ENCODE assay signal across 20 cellular contexts in the genomic region with DNA sequence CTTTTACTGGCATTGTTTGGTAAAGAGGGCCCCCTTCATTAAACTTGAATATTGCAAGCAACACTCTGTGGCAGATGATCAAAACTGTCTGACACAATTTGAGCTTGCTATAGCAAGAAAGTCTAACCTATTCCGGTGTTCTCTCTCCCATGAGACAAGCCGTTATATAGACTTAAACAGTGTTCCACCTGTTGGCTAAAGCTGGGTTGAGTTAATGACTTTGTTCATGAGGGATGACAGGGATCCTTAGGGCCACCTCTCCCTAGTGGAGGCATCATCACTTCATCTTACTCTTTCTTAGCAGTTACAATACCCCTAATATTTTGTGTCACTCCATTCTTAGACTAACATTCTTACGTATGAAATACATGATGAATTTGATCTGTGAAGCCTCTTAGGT. TPM values are rescaled to one million over a fixed set of nuclear protein-coding genes. Genes with fewer than 3 reads are reported as not detected.
DNase-seq lines count a peak whose midpoint lies in the region; ATAC-seq, FAIRE-seq and TF ChIP-seq lines count a peak whose summit lies in the region.
"Had no signal": no experiment of that assay in that cellular context is flagged by ENCODE, and none has a peak within 500 bp of the region (broad histone marks: within the 10 kb centered on the region; RNA-seq: fewer than 3 reads in every experiment).

No MANE protein-coding gene starts in this region.

- no peaks in the 10 kb centered on the region for H3K27me3 ChIP-seq in CD4-positive, alpha-beta T cell (ENCODE audit: control insufficient read depth, insufficient read depth, low read length)
- no peaks in the 10 kb centered on the region for H3K27me3 ChIP-seq in Peyer's patch
- H3K27me3 ChIP-seq: vagina had no signal

- peak overlapping the region; percentile 30 for H3K4me3 Mint-ChIP-seq in CD4-positive, alpha-beta T cell
- H3K4me3 Mint-ChIP-seq in activated naive CD8-positive, alpha-beta T cell, result peak overlapping the region; percentile 96
- peak overlapping the region in 2 of 10 donors; percentile 10 to 38 for H3K4me3 Mint-ChIP-seq in naive thymus-derived CD8-positive, alpha-beta T cell
- H3K4me3 Mint-ChIP-seq: mesothelial cell of epicardium had no signal

- H3K4me3 ChIP-seq in Peyer's patch, result no peak overlapping the region
- H3K4me3 ChIP-seq: vagina had no signal

- H3K9me3 Mint-ChIP-seq in CD4-positive, alpha-beta T cell, result no peaks in the 10 kb centered on the region
- H3K9me3 Mint-ChIP-seq in activated naive CD8-positive, alpha-beta T cell (ENCODE audit: low read depth), result no peaks in the 10 kb centered on the region
- peaks cover 0 to 2% (median 0%) of the 10 kb centered on the region in 9 donors for H3K9me3 Mint-ChIP-seq in naive thymus-derived CD8-positive, alpha-beta T cell
- H3K9me3 Mint-ChIP-seq: mesothelial cell of epicardium had no signal

- no peak for DNase-seq in CD4-positive, alpha-beta T cell
- DNase-seq in GM12892 (ENCODE audit: insufficient read length), result no peak
- DNase-seq in naive thymus-derived CD8-positive, alpha-beta T cell, result no peak
- DNase-seq in Peyer's patch, result no peak
- DNase-seq: activated CD4-positive, CD25-positive, alpha-beta regulatory T cell; activated naive CD4-positive, alpha-beta T cell treated with Interleukin-2 at 50 U/mL for 16 hours; Karpas-422; left cardiac atrium; NCI-H1092 treated with DMSO at 0.1 percent for 48 hours; NCI-H2107; NCI-H526 treated with DMSO at 0.1 percent for 48 hours; right cardiac atrium; SHP77 had no signal

- peak overlapping the region; percentile 100 for H3K27ac Mint-ChIP-seq in CD4-positive, alpha-beta T cell
- peak overlapping the region; percentile 94 for H3K27ac Mint-ChIP-seq in activated naive CD8-positive, alpha-beta T cell
- H3K27ac Mint-ChIP-seq in naive thymus-derived CD8-positive, alpha-beta T cell, result peak overlapping the region in 8 of 10 donors; percentile 25 to 96 (median 68)
- H3K27ac Mint-ChIP-seq: mesothelial cell of epicardium had no signal

- peaks cover 86% of the 10 kb centered on the region for H3K36me3 Mint-ChIP-seq in CD4-positive, alpha-beta T cell (ENCODE audit: low read depth)
- H3K36me3 Mint-ChIP-seq in activated naive CD8-positive, alpha-beta T cell, result peaks cover 27% of the 10 kb centered on the region
- peaks cover 16 to 81% (median 63%) of the 10 kb centered on the region in 3 donors for H3K36me3 Mint-ChIP-seq in naive thymus-derived CD8-positive, alpha-beta T cell

- TF ChIP-seq CTCF in CD4-positive, alpha-beta T cell (IDR thresholded peaks at IDR 0.05), result no peak
- no peak for TF ChIP-seq CTCF in Peyer's patch (IDR thresholded peaks at IDR 0.05)

- intact Hi-C loops in CD4-positive, alpha-beta T cell (cut with DNase I, micrococcal nuclease), result loop anchor here in 1 of 2 experiments (5.0 to 10.0 kb wide), 3 partner anchors 380 to 745 kb away; a partner anchor contains a TSS

- H3K27ac ChIP-seq in CD4-positive, alpha-beta T cell (ENCODE audit: low read depth, low read length), result no peak overlapping the region
- H3K27ac ChIP-seq in Peyer's patch, result no peak overlapping the region
- H3K27ac ChIP-seq: vagina had no signal

- peaks cover 78% of the 10 kb centered on the region for H3K4me1 Mint-ChIP-seq in CD4-positive, alpha-beta T cell (ENCODE audit: low read depth)
- peaks cover 67% of the 10 kb centered on the region for H3K4me1 Mint-ChIP-seq in activated naive CD8-positive, alpha-beta T cell (ENCODE audit: low read depth)
- peaks cover 17 to 68% (median 60%) of the 10 kb centered on the region in 4 donors for H3K4me1 Mint-ChIP-seq in naive thymus-derived CD8-positive, alpha-beta T cell

- peaks cover 4% of the 10 kb centered on the region for H3K27me3 Mint-ChIP-seq in CD4-positive, alpha-beta T cell
- H3K27me3 Mint-ChIP-seq in activated naive CD8-positive, alpha-beta T cell, result no peaks in the 10 kb centered on the region
- H3K27me3 Mint-ChIP-seq in naive thymus-derived CD8-positive, alpha-beta T cell, result peaks cover 0 to 2% (median 0%) of the 10 kb centered on the region in 5 donors

- H3K36me3 ChIP-seq in Peyer's patch, result peaks cover 0 to 77% (median 3%) of the 10 kb centered on the region in 3 donors

- H3K4me1 ChIP-seq in Peyer's patch, result peaks cover 0 to 28% (median 11%) of the 10 kb centered on the region in 4 donors

- TF ChIP-seq POLR2A in GM12892 (IDR thresholded peaks at IDR 0.05; ENCODE audit: low read depth, low read length) (peak; percentile 12; the same call in 1 of the 2 replicates), Peyer's patch (IDR thresholded peaks at IDR 0.05) (no peak)

- CTCF ChIA-PET in CD4-positive, alpha-beta T cell (lab: Charles Lee), result no interaction called here

- H3K9me3 ChIP-seq in CD4-positive, alpha-beta T cell (ENCODE audit: control insufficient read depth, low read length), result no peaks in the 10 kb centered on the region
- H3K9me3 ChIP-seq in Peyer's patch, result no peaks in the 10 kb centered on the region
- H3K9me3 ChIP-seq: vagina had no signal

- no peak for FAIRE-seq in GM12892 (lab: Jason Lieb, UNC)
- FAIRE-seq: bronchial epithelial cell had no signal

- POLR2A ChIA-PET in CD4-positive, alpha-beta T cell (lab: Charles Lee), result interaction anchor here (1.4 kb wide), 1 partner anchor 10 kb away, joined by 3 read pairs; no protein-coding TSS in a partner anchor
- POLR2A ChIA-PET in naive thymus-derived CD8-positive, alpha-beta T cell (lab: Charles Lee), result interaction anchor here (0.7 to 1.0 kb wide), 2 partner anchors 45 to 47 kb away, joined by 3 read pairs; no protein-coding TSS in a partner anchor

- no peak for ATAC-seq in CD4-positive, alpha-beta T cell (ENCODE audit: poor library complexity)
- ATAC-seq in naive thymus-derived CD8-positive, alpha-beta T cell, result no peak
- no peak for ATAC-seq in HG02884 (IDR thresholded peaks at IDR 0.05; ENCODE audit: unreplicated experiment)
- no peak for ATAC-seq in HG03442 (IDR thresholded peaks at IDR 0.05; ENCODE audit: unreplicated experiment)
- ATAC-seq: esophagus mucosa, left cardiac atrium, right cardiac atrium had no signal

RNA-seq across cellular contexts. Expression of a gene that starts 3.8 kb away (rescaled TPM):
- 100 to 1,000 TPM; 658 TPM for total RNA-seq in CD4-positive, alpha-beta T cell
- 121 TPM for polyA plus RNA-seq in GM12892 (2012; ENCODE audit: missing spikeins)
- total RNA-seq in naive thymus-derived CD8-positive, alpha-beta T cell, result 100 to 1,000 TPM; 368 to 375 TPM
- 100 to 1,000 TPM; 283 to 332 (median 317) TPM for polyA plus RNA-seq in naive thymus-derived CD8-positive, alpha-beta T cell
- total RNA-seq in Peyer's patch, result 100 to 1,000 TPM; 176 to 226 (median 217) TPM

RNA-seq across cellular contexts. Expression of a gene that starts 47.4 kb away (rescaled TPM):
- 100 to 1,000 TPM; 107 TPM for total RNA-seq in CD4-positive, alpha-beta T cell
- 43.0 TPM for polyA plus RNA-seq in GM12892 (2012; ENCODE audit: missing spikeins)
- total RNA-seq in naive thymus-derived CD8-positive, alpha-beta T cell, result 100 to 1,000 TPM; 123 to 128 TPM
- 10 to 100 TPM; 26.8 to 36.5 (median 30.7) TPM for polyA plus RNA-seq in naive thymus-derived CD8-positive, alpha-beta T cell
- total RNA-seq in Peyer's patch, result 100 to 1,000 TPM in 2 of 4 donors, 10 to 100 TPM in 2; 76.0 to 196 (median 99.5) TPM
